Comparison of ENCODE assay signal across 1 cellular context in genomic region chr15:55290361-55291057, GRCh38.
TF ChIP-seq lines count a peak whose summit lies in the region.

No MANE protein-coding gene starts in this region.

TF ChIP-seq in SK-N-SH, 30 proteins besides CTCF, POLR2A, EP300 and RAD21 (continued from another document):
- TF ChIP-seq ZBTB33 (IDR thresholded peaks at IDR 0.05; ENCODE audit: borderline replicate concordance, low read depth) (no peak), POLR2AphosphoS5 (IDR thresholded peaks at IDR 0.05; ENCODE audit: low read depth, low read length) (no peak), SMC3 (IDR thresholded peaks at IDR 0.05; ENCODE audit: low read depth, low read length) (peak; percentile 92), REST (IDR thresholded peaks at IDR 0.05; ENCODE audit: low read depth, low read length) (no peak), SIN3A (IDR thresholded peaks at IDR 0.05; ENCODE audit: borderline replicate concordance, low read depth, low read length) (no peak)
TF ChIP-seq in SK-N-SH: peak in this region for 5.
